In the genomic region with DNA sequence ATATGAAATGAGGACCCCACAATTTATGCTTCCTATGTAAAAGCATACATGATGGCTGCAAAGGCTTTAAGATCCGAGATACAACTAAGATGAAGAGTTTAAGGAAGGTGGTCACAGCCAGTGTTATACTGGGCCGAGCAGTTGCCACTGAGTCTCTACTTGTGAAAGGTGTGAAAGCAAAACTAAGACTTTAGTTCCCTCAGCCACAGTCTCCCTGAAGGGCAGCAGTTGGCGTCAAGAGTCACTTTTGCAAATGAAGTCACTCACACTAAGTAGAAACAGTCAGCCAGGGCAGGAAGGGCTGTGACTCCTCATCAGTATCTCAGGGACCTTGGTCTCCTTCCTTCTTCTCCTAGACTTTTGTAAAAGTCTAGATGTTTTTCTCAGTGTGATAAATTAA, we compare ENCODE assay signal across 17 cellular contexts.
DNase-seq lines count a peak whose midpoint lies in the region; ATAC-seq and TF ChIP-seq lines count a peak whose summit lies in the region.
"Had no signal": no experiment of that assay in that cellular context is flagged by ENCODE, and none has a peak within 500 bp of the region (broad histone marks: within the 10 kb centered on the region; RNA-seq: fewer than 3 reads in every experiment).

No MANE protein-coding gene starts in this region.

- H3K9me3 Mint-ChIP-seq in stimulated activated effector memory CD8-positive, alpha-beta T cell treated with anti-CD3 and anti-CD28 coated beads, Interleukin-12 subunit alpha, Interleukin-12 subunit beta, amount 100 ng/mL, for 72 hours = no peaks in the 10 kb centered on the region
- H3K9me3 Mint-ChIP-seq: activated CD4-positive, alpha-beta T cell treated with anti-CD3 and anti-CD28 coated beads, Interleukin-2, amount 10 ng/mL, durations not matched to agents 7 days and 5 days; T-cell had no signal

- no peaks in the 10 kb centered on the region for H3K9me3 ChIP-seq in mucosa of descending colon

- no peaks in the 10 kb centered on the region for H3K36me3 ChIP-seq in mucosa of descending colon (ENCODE audit: low read depth)

- TF ChIP-seq CTCF in mucosa of descending colon (IDR thresholded peaks at IDR 0.05) = no peak

- no peak overlapping the region for H3K4me3 ChIP-seq in mucosa of descending colon

- no peaks in the 10 kb centered on the region for H3K4me1 Mint-ChIP-seq in stimulated activated effector memory CD8-positive, alpha-beta T cell treated with anti-CD3 and anti-CD28 coated beads, Interleukin-12 subunit alpha, Interleukin-12 subunit beta, amount 100 ng/mL, for 72 hours
- H3K4me1 Mint-ChIP-seq: activated CD4-positive, alpha-beta T cell treated with anti-CD3 and anti-CD28 coated beads, Interleukin-2, amount 10 ng/mL, durations not matched to agents 7 days and 5 days; CD14-positive monocyte; T-cell had no signal

- ATAC-seq in GM19395 (IDR thresholded peaks at IDR 0.05; ENCODE audit: unreplicated experiment) (peak; percentile 79), HG02610 (IDR thresholded peaks at IDR 0.05; ENCODE audit: unreplicated experiment) (peak; percentile 76), HG03439 (IDR thresholded peaks at IDR 0.05; ENCODE audit: unreplicated experiment) (peak; percentile 96), mucosa of descending colon (no peak)
- peak; percentile 63 for ATAC-seq in stimulated activated effector memory CD8-positive, alpha-beta T cell treated with anti-CD3 and anti-CD28 coated beads, Interleukin-12 subunit alpha, Interleukin-12 subunit beta, amount 100 ng/mL, for 72 hours
- ATAC-seq: foreskin keratinocyte, T-cell had no signal

- no peak overlapping the region for H3K4me3 Mint-ChIP-seq in stimulated activated effector memory CD8-positive, alpha-beta T cell treated with anti-CD3 and anti-CD28 coated beads, Interleukin-12 subunit alpha, Interleukin-12 subunit beta, amount 100 ng/mL, for 72 hours
- H3K4me3 Mint-ChIP-seq: activated CD4-positive, alpha-beta T cell treated with anti-CD3 and anti-CD28 coated beads, Interleukin-2, amount 10 ng/mL, durations not matched to agents 7 days and 5 days; CD14-positive monocyte; T-cell had no signal

- no peaks in the 10 kb centered on the region for H3K36me3 Mint-ChIP-seq in stimulated activated effector memory CD8-positive, alpha-beta T cell treated with anti-CD3 and anti-CD28 coated beads, Interleukin-12 subunit alpha, Interleukin-12 subunit beta, amount 100 ng/mL, for 72 hours
- H3K36me3 Mint-ChIP-seq: CD14-positive monocyte, T-cell had no signal

- H3K4me1 ChIP-seq in mucosa of descending colon (ENCODE audit: low read depth) = no peaks in the 10 kb centered on the region
- H3K4me1 ChIP-seq: foreskin keratinocyte had no signal

- no peak overlapping the region for H3K27ac Mint-ChIP-seq in stimulated activated effector memory CD8-positive, alpha-beta T cell treated with anti-CD3 and anti-CD28 coated beads, Interleukin-12 subunit alpha, Interleukin-12 subunit beta, amount 100 ng/mL, for 72 hours
- H3K27ac Mint-ChIP-seq: activated CD4-positive, alpha-beta T cell treated with anti-CD3 and anti-CD28 coated beads, Interleukin-2, amount 10 ng/mL, durations not matched to agents 7 days and 5 days; T-cell had no signal

- intact Hi-C loops in mucosa of descending colon (cut with DNase I, micrococcal nuclease) = no loop called here

- DNase-seq in stimulated activated effector memory CD8-positive, alpha-beta T cell treated with anti-CD3 and anti-CD28 coated beads, Interleukin-12 subunit alpha, Interleukin-12 subunit beta, amount 100 ng/mL, for 72 hours (ENCODE audit: low spot score in 2 of 2) = no peak
- DNase-seq in COR-L47 (lab: John Stamatoyannopoulos, UW) = no peak
- no peak for DNase-seq in NK-92 (lab: John Stamatoyannopoulos, UW; ENCODE audit: unreplicated experiment)
- no peak for DNase-seq in mucosa of descending colon
- DNase-seq: activated CD4-positive, alpha-beta T cell treated with anti-CD3 and anti-CD28 coated beads, Interleukin-2, amount 10 ng/mL, durations not matched to agents 7 days and 5 days; activated effector memory CD4-positive, alpha-beta T cell treated with Interleukin-2 at 50 U/mL for 16 hours; effector CD8-positive, alpha-beta T cell; foreskin keratinocyte; HCEC 1CT; mesenchymal stem cell; NCI-H1048; NCI-H446; T-cell had no signal
